ENCODE assay signal across 8 cellular contexts in genomic region chr12:6199531-6200265, GRCh38. TPM values are rescaled to one million over a fixed set of nuclear protein-coding genes. Genes with fewer than 3 reads are reported as not detected.
DNase-seq lines count a peak whose midpoint lies in the region; ATAC-seq lines count a peak whose summit lies in the region.

No MANE protein-coding gene starts in this region.

- peak overlapping the region; percentile 80 for H3K27ac ChIP-seq in angular gyrus (ENCODE audit: low read depth, low read length)

- no peak for DNase-seq in activated naive CD4-positive, alpha-beta T cell treated with Interleukin-2 at 50 U/mL for 16 hours
- no peak for DNase-seq in immature natural killer cell
- DNase-seq in stimulated activated naive CD8-positive, alpha-beta T cell treated with anti-CD3 and anti-CD28 coated beads, Interleukin-15, amount 100 ng/mL, for 72 hours = peak; percentile 17 to 19
- DNase-seq in OCI-M1 (lab: John Stamatoyannopoulos, UW) = no peak
- no peak for DNase-seq in stimulated activated CD4-positive, alpha-beta T cell treated with anti-CD3 and anti-CD28 coated beads, Interleukin-15, amount 100 ng/mL, for 24 hours

- H3K36me3 Mint-ChIP-seq in activated naive CD4-positive, alpha-beta T cell treated with anti-CD3 and anti-CD28 coated beads, Interleukin-2, amount 50 U/mL, for 24 hours = peaks cover 2% of the 10 kb centered on the region
- H3K36me3 Mint-ChIP-seq in immature natural killer cell = no peaks in the 10 kb centered on the region

- H3K4me1 Mint-ChIP-seq in activated naive CD4-positive, alpha-beta T cell treated with anti-CD3 and anti-CD28 coated beads, Interleukin-2, amount 50 U/mL, for 24 hours = peaks cover 18% of the 10 kb centered on the region
- peaks cover 9 to 10% of the 10 kb centered on the region in 2 donors for H3K4me1 Mint-ChIP-seq in immature natural killer cell
- peaks cover 50% of the 10 kb centered on the region for H3K4me1 Mint-ChIP-seq in stimulated activated naive CD8-positive, alpha-beta T cell treated with anti-CD3 and anti-CD28 coated beads, Interleukin-15, amount 100 ng/mL, for 72 hours

- peak overlapping the region; percentile 59 for H3K4me3 Mint-ChIP-seq in activated naive CD4-positive, alpha-beta T cell treated with anti-CD3 and anti-CD28 coated beads, Interleukin-2, amount 50 U/mL, for 24 hours
- peak overlapping the region in 4 of 5 donors; percentile 33 to 70 (median 45) for H3K4me3 Mint-ChIP-seq in immature natural killer cell
- H3K4me3 Mint-ChIP-seq in stimulated activated naive CD8-positive, alpha-beta T cell treated with anti-CD3 and anti-CD28 coated beads, Interleukin-15, amount 100 ng/mL, for 72 hours = peak overlapping the region; percentile 71 to 77

- no peaks in the 10 kb centered on the region for H3K9me3 Mint-ChIP-seq in activated naive CD4-positive, alpha-beta T cell treated with anti-CD3 and anti-CD28 coated beads, Interleukin-2, amount 50 U/mL, for 24 hours
- no peaks in the 10 kb centered on the region for H3K9me3 Mint-ChIP-seq in immature natural killer cell
- no peaks in the 10 kb centered on the region for H3K9me3 Mint-ChIP-seq in stimulated activated naive CD8-positive, alpha-beta T cell treated with anti-CD3 and anti-CD28 coated beads, Interleukin-15, amount 100 ng/mL, for 72 hours

- no peak overlapping the region for H3K27ac Mint-ChIP-seq in activated naive CD4-positive, alpha-beta T cell treated with anti-CD3 and anti-CD28 coated beads, Interleukin-2, amount 50 U/mL, for 24 hours
- no peak overlapping the region for H3K27ac Mint-ChIP-seq in immature natural killer cell
- H3K27ac Mint-ChIP-seq in stimulated activated naive CD8-positive, alpha-beta T cell treated with anti-CD3 and anti-CD28 coated beads, Interleukin-15, amount 100 ng/mL, for 72 hours = no peak overlapping the region

- peak; percentile 4 for ATAC-seq in stimulated activated naive CD8-positive, alpha-beta T cell treated with anti-CD3 and anti-CD28 coated beads, Interleukin-15, amount 100 ng/mL, for 72 hours
- ATAC-seq in HG03571 (IDR thresholded peaks at IDR 0.05; ENCODE audit: unreplicated experiment) = no peak

- H3K27me3 Mint-ChIP-seq in activated naive CD4-positive, alpha-beta T cell treated with anti-CD3 and anti-CD28 coated beads, Interleukin-2, amount 50 U/mL, for 24 hours = peaks cover 24% of the 10 kb centered on the region
- peaks cover 2 to 15% (median 14%) of the 10 kb centered on the region in 3 donors for H3K27me3 Mint-ChIP-seq in immature natural killer cell (ENCODE audit: low read depth in 3 of 3)
- peaks cover 45% of the 10 kb centered on the region for H3K27me3 Mint-ChIP-seq in stimulated activated naive CD8-positive, alpha-beta T cell treated with anti-CD3 and anti-CD28 coated beads, Interleukin-15, amount 100 ng/mL, for 72 hours

RNA-seq across cellular contexts. Expression of gene CD9, which starts 0.5 kb away (rescaled TPM):
- 1 to 10 TPM; 2.1 to 9.8 (median 5.1) TPM for polyA plus RNA-seq in immature natural killer cell

Comparison
In these comparisons a context has a peak if more than half of its experiments do, and no peak if none do; other contexts are left out.
1. DNase-seq: peak in stimulated activated naive CD8-positive, alpha-beta T cell treated with anti-CD3 and anti-CD28 coated beads, Interleukin-15, amount 100 ng/mL, for 72 hours (2 of 2); none in activated naive CD4-positive, alpha-beta T cell treated with Interleukin-2 at 50 U/mL for 16 hours (single experiment), immature natural killer cell (0 of 3), OCI-M1 (single experiment) and stimulated activated CD4-positive, alpha-beta T cell treated with anti-CD3 and anti-CD28 coated beads, Interleukin-15, amount 100 ng/mL, for 24 hours (single experiment).
2. Peak in every context shown above with its lines, with median percentiles within 50 percentile points of each other: H3K4me3 Mint-ChIP-seq.